In the genomic region with DNA sequence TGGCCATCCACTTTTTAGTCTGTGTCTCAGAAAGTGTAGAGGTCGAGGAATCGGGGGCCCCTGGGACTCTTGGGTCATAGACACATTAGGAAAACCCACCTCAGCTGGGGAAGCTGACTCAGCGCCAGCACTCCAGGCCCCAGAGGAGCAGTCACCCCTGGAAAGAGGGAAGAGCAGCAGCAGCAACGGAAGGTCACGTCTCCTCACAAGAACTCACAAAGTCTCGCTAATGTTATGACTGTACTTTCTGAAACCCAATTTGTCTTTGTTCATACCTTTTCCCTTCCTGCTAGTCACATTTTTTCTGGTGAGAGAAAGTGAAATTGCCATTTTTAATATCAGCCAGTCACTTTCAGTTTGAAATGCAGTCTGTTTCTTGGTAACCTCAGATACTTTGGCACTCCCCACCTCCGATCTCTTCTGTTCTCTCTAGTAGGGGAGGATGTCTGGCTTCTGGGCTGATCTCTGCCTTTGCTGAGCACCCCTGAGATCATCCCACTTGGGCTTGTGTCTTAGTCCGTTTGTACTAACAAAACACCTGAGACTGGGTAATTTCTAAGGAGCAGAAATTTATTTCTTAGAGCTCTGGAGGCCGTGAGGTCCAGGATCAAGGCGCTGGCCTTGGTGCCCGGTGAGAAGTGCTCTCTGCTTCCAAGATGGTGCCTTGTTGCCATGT, we compare ENCODE assay signal across 8 cellular contexts. TPM values are rescaled to one million over a fixed set of nuclear protein-coding genes. Genes with fewer than 3 reads are reported as not detected.
A peak's percentile ranks its signal among the peaks of the same experiment; 100 is the strongest.
DNase-seq lines count a peak whose midpoint lies in the region; ATAC-seq and TF ChIP-seq lines count a peak whose summit lies in the region.

No MANE protein-coding gene starts in this region.

- peaks cover 49% of the 10 kb centered on the region for H3K4me1 Mint-ChIP-seq in activated T-cell treated with anti-CD3 and anti-CD28 coated beads, Interleukin-2, amount 50 U/mL, for 4 hours (ENCODE audit: low read depth)

- H3K9me3 Mint-ChIP-seq in activated T-cell treated with anti-CD3 and anti-CD28 coated beads, Interleukin-2, amount 50 U/mL, for 4 hours: no peaks in the 10 kb centered on the region

- intact Hi-C loops in dorsolateral prefrontal cortex (cut with DNase I): no loop called here

- peak; percentile 85 for ATAC-seq in HG03196 (IDR thresholded peaks at IDR 0.05; ENCODE audit: unreplicated experiment)
- ATAC-seq in activated T-cell treated with anti-CD3 and anti-CD28 coated beads, Interleukin-2, amount 50 U/mL, for 4 hours: peak; percentile 79 to 81

- H3K4me3 Mint-ChIP-seq in activated T-cell treated with anti-CD3 and anti-CD28 coated beads, Interleukin-2, amount 50 U/mL, for 4 hours: peak overlapping the region; percentile 54

- no peaks in the 10 kb centered on the region for H3K27me3 ChIP-seq in dorsolateral prefrontal cortex

- no peaks in the 10 kb centered on the region for H3K36me3 Mint-ChIP-seq in activated T-cell treated with anti-CD3 and anti-CD28 coated beads, Interleukin-2, amount 50 U/mL, for 4 hours (ENCODE audit: insufficient read depth)

- H3K27ac ChIP-seq in dorsolateral prefrontal cortex: no peak overlapping the region

- H3K27me3 Mint-ChIP-seq in activated T-cell treated with anti-CD3 and anti-CD28 coated beads, Interleukin-2, amount 50 U/mL, for 4 hours (ENCODE audit: low read depth): no peaks in the 10 kb centered on the region

- H3K4me3 ChIP-seq in dorsolateral prefrontal cortex: no peak overlapping the region

- peak; percentile 48 for DNase-seq in activated naive CD4-positive, alpha-beta T cell treated with Interleukin-2 at 50 U/mL for 16 hours
- DNase-seq in activated naive CD4-positive, alpha-beta T cell (lab: John Stamatoyannopoulos, UW): no peak
- peak; percentile 20 for DNase-seq in activated T-cell treated with anti-CD3 and anti-CD28 coated beads, Interleukin-2, amount 50 U/mL, for 4 hours
- DNase-seq in dorsolateral prefrontal cortex (no peak), NCI-H748 treated with DMSO at 0.1 percent for 48 hours (lab: John Stamatoyannopoulos, UW) (no peak), C1 segment of cervical spinal cord (lab: John Stamatoyannopoulos, UW) (no peak), COLO829 (ENCODE audit: low spot score) (no peak)

- no peak for TF ChIP-seq CTCF in dorsolateral prefrontal cortex (IDR thresholded peaks at IDR 0.05 in 54 of 56, conservative IDR thresholded peaks at IDR 0.05 in 2 of 56; ENCODE audit: low read depth in 1 of 56, partially characterized antibody in 56 of 56)

RNA-seq across cellular contexts. Expression of a gene that starts 6.0 kb away (rescaled TPM):
- 1 to 10 TPM; 4.1 to 5.4 (median 4.2) TPM for total RNA-seq in activated T-cell treated with anti-CD3 and anti-CD28 coated beads, Interleukin-2, amount 50 U/mL, for 4 hours
- total RNA-seq in dorsolateral prefrontal cortex: 1 to 10 TPM; 1.7 to 9.7 (median 4.3) TPM

RNA-seq across cellular contexts. Expression of a gene that starts 47.9 kb away (rescaled TPM):
- not detected for total RNA-seq in activated T-cell treated with anti-CD3 and anti-CD28 coated beads, Interleukin-2, amount 50 U/mL, for 4 hours
- not detected for total RNA-seq in dorsolateral prefrontal cortex

Comparison
In these comparisons a context has a peak if more than half of its experiments do, and no peak if none do; other contexts are left out.
1. DNase-seq: peak in activated naive CD4-positive, alpha-beta T cell treated with Interleukin-2 at 50 U/mL for 16 hours (single experiment) and activated T-cell treated with anti-CD3 and anti-CD28 coated beads, Interleukin-2, amount 50 U/mL, for 4 hours (single experiment); none in activated naive CD4-positive, alpha-beta T cell (0 of 4), dorsolateral prefrontal cortex (0 of 10), NCI-H748 treated with DMSO at 0.1 percent for 48 hours (single experiment), C1 segment of cervical spinal cord (0 of 14) and COLO829 (single experiment).